ENCODE assay signal across 13 cellular contexts in genomic region chr2:205688417-205689200, GRCh38. TPM values are rescaled to one million over a fixed set of nuclear protein-coding genes. Genes with fewer than 3 reads are reported as not detected.
DNase-seq lines count a peak whose midpoint lies in the region; ATAC-seq and TF ChIP-seq lines count a peak whose summit lies in the region.
"Had no signal": no experiment of that assay in that cellular context is flagged by ENCODE, and none has a peak within 500 bp of the region (broad histone marks: within the 10 kb centered on the region; RNA-seq: fewer than 3 reads in every experiment).

No MANE protein-coding gene starts in this region.

- H3K27ac ChIP-seq in coronary artery: peak overlapping the region; percentile 27 to 33
- H3K27ac ChIP-seq in mesenchymal stem cell (ENCODE audit: low read length, poor library complexity, severe bottlenecking): peak overlapping the region; percentile 76
- peak overlapping the region; percentile 83 for H3K27ac ChIP-seq in substantia nigra (ENCODE audit: low read depth, low read length, poor library complexity, severe bottlenecking)
- H3K27ac ChIP-seq: epithelial cell of prostate, SK-N-MC had no signal

- WGBS in mesenchymal stem cell: no CpG with 5 or more reads among the region's 4 CpGs

- H3K9ac ChIP-seq in mesenchymal stem cell (ENCODE audit: low read length): no peak overlapping the region

- H2BK15ac ChIP-seq in mesenchymal stem cell (ENCODE audit: low read depth, poor library complexity, severe bottlenecking): no peak overlapping the region

- peaks cover 0 to 4% of the 10 kb centered on the region in 2 experiments for H3K36me3 ChIP-seq in mesenchymal stem cell (ENCODE audit: control insufficient read depth in 1 of 2, insufficient read depth in 2 of 2, low read depth in 1 of 2, low read length in 2 of 2)

- H2BK5ac ChIP-seq in mesenchymal stem cell (ENCODE audit: low read depth, low read length, poor library complexity, severe bottlenecking): peak overlapping the region; percentile 60

- in situ Hi-C loops in SK-MEL-5 (cut with HindIII; ENCODE audit: low pct_unique_long_range_greater_than_20kb, low sequenced_read_pairs): no loop called here

- H3K14ac ChIP-seq in mesenchymal stem cell (ENCODE audit: low read length in 2 of 2): peak overlapping the region in 1 of 2 experiments; percentile 28

- peak; percentile 60 for DNase-seq in SK-MEL-5 (ENCODE audit: low read depth, low spot score)
- DNase-seq in coronary artery (ENCODE audit: low spot score): no peak
- DNase-seq in mesenchymal stem cell: no peak
- peak in 1 of 49 donors; percentile 11 for DNase-seq in substantia nigra (lab: John Stamatoyannopoulos, UW)
- DNase-seq in OCI-M2 (lab: John Stamatoyannopoulos, UW; ENCODE audit: unreplicated experiment): no peak
- DNase-seq in ecto neural progenitor cell (ENCODE audit: low spot score): no peak
- DNase-seq: activated T-cell treated with anti-CD3 and anti-CD28 coated beads, Interleukin-2, amount 50 U/mL, for 72 hours; NCI-H1694 treated with DMSO at 0.1 percent for 48 hours; NCI-H510A; OCI-M1 had no signal

- no peaks in the 10 kb centered on the region for H3K27me3 ChIP-seq in mesenchymal stem cell (ENCODE audit: control insufficient read depth in 1 of 2, insufficient read depth in 1 of 2, low read length in 2 of 2)

- H3K79me1 ChIP-seq in mesenchymal stem cell (replicated peaks; ENCODE audit: low read length, poor library complexity, severe bottlenecking): peaks cover 46% of the 10 kb centered on the region

- no peak for TF ChIP-seq CTCF in coronary artery (IDR thresholded peaks at IDR 0.05)

- no peak overlapping the region for H2AFZ ChIP-seq in mesenchymal stem cell (ENCODE audit: low read depth, low read length)

- H3K18ac ChIP-seq in mesenchymal stem cell (ENCODE audit: low read depth in 1 of 2, low read length in 2 of 2): no peak overlapping the region

- H2BK120ac ChIP-seq in mesenchymal stem cell (ENCODE audit: low read depth, low read length): no peak overlapping the region

- peak overlapping the region; percentile 97 for H2AK5ac ChIP-seq in mesenchymal stem cell (ENCODE audit: low read length, severe bottlenecking)

- no peaks in the 10 kb centered on the region for H3K9me3 ChIP-seq in mesenchymal stem cell (ENCODE audit: control insufficient read depth, low read length)

- peak overlapping the region; percentile 3 for H4K91ac ChIP-seq in mesenchymal stem cell (ENCODE audit: low read length)

- peak overlapping the region in 1 of 2 experiments; percentile 89 for H2BK12ac ChIP-seq in mesenchymal stem cell (ENCODE audit: low read length in 2 of 2)

- H3K4me3 ChIP-seq in coronary artery (no peak overlapping the region), mesenchymal stem cell (ENCODE audit: insufficient read depth in 1 of 2, low read depth in 1 of 2, low read length in 2 of 2) (no peak overlapping the region)
- H3K4me3 ChIP-seq: SK-N-MC had no signal

- H3K4me1 ChIP-seq in mesenchymal stem cell (ENCODE audit: control insufficient read depth, insufficient read depth, low read depth, low read length): peaks cover 27% of the 10 kb centered on the region

- H3K4me2 ChIP-seq in mesenchymal stem cell (ENCODE audit: low read length, poor library complexity, severe bottlenecking): no peak overlapping the region

- no peak for ATAC-seq in HG03439 (IDR thresholded peaks at IDR 0.05; ENCODE audit: unreplicated experiment)
- ATAC-seq: activated T-cell treated with anti-CD3 and anti-CD28 coated beads, Interleukin-2, amount 50 U/mL, for 72 hours had no signal

- H3K23ac ChIP-seq in mesenchymal stem cell (ENCODE audit: low read length in 2 of 2): no peak overlapping the region

- H3K4ac ChIP-seq in mesenchymal stem cell (ENCODE audit: low read depth in 1 of 2, low read length in 2 of 2): no peak overlapping the region

- no peak overlapping the region for H4K8ac ChIP-seq in mesenchymal stem cell (ENCODE audit: low read length)

RNA-seq across cellular contexts. Expression of gene NRP2, which starts 6.3 kb away (rescaled TPM):
- 174 and 204 TPM in 2 replicates for total RNA-seq in SK-MEL-5 (2014; rRNA removed; shearing (Covaris generic))
- 206 and 239 TPM in 2 replicates for polyA plus RNA-seq in SK-MEL-5 (2015; cell fraction: cytosol; rRNA removed)
- polyA plus RNA-seq in SK-MEL-5 (2015; cell fraction: nucleus; rRNA removed): 83.4 and 104 TPM in 2 replicates
- 87.1 TPM for polyA plus RNA-seq in mesenchymal stem cell (2013, experiment 1 of 2)
- 83.3 TPM for polyA plus RNA-seq in mesenchymal stem cell (2013, experiment 2 of 2)

Comparison
In these comparisons a context has a peak if more than half of its experiments do, and no peak if none do; other contexts are left out.
1. H3K27ac ChIP-seq: peak in every context shown above with its lines; median percentile 83 in substantia nigra; 76 in mesenchymal stem cell; 30 in coronary artery.